In the genomic region with DNA sequence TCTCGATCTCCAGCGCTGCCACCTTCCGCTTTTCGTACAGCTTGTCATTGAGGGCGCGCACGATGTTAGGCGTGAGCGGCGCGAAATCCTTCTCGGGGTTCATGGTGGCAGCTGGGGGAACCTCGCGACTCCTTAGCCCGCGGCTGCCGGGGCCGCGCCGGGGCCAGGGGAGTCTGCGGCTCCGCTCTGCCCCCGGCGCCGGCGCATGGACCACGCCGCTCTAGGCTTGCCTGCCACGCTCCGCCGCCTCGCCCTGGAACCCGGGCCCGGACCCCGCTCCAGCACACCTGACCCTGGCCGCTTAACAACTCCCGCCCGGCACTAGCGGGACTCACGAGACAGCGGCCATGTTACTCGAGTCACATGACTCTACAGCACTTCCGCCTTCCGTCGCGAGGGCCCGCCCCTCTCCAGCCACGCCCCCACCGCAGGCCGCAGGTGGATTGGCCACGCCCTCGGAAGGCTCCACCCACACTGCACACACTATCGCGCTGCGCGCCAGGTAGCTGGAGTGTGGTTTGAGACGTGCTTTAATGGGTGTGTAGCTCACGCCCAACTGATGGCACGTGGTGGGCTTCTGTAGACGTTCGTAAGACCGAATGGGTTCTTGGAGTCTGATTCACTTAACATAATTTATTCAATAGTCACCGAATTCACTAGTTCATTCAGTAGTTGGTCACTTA, we compare ENCODE assay signal across 8 cellular contexts. TPM values are rescaled to one million over a fixed set of nuclear protein-coding genes. Genes with fewer than 3 reads are reported as not detected.
DNase-seq lines count a peak whose midpoint lies in the region; ATAC-seq lines count a peak whose summit lies in the region.

VAC14 (minus strand) TSS at position 361 of the 683 bp plus-strand sequence; CDS start at position 103, 258 bp downstream.

- H3K9ac ChIP-seq in BLaER1, result peak within 1 kb of the TSS; percentile 91

- H3K36me3 ChIP-seq in BLaER1, result peaks cover 20% of the 10 kb centered on the region; the same call in 1 of the 2 replicates

- H3K9me3 Mint-ChIP-seq in activated CD4-positive, alpha-beta T cell treated with anti-CD3 and anti-CD28 coated beads, Interleukin-2, amount 10 ng/mL, durations not matched to agents 24 days and 14 days, result no peaks in the 10 kb centered on the region

- no peaks in the 10 kb centered on the region for H3K36me3 Mint-ChIP-seq in activated CD4-positive, alpha-beta T cell treated with anti-CD3 and anti-CD28 coated beads, Interleukin-2, amount 10 ng/mL, durations not matched to agents 24 days and 14 days (ENCODE audit: low read depth)

- no peaks in the 10 kb centered on the region for H3K27me3 Mint-ChIP-seq in activated CD4-positive, alpha-beta T cell treated with anti-CD3 and anti-CD28 coated beads, Interleukin-2, amount 10 ng/mL, durations not matched to agents 24 days and 14 days

- peak within 1 kb of the TSS; percentile 93 for H3K27ac Mint-ChIP-seq in activated CD4-positive, alpha-beta T cell treated with anti-CD3 and anti-CD28 coated beads, Interleukin-2, amount 10 ng/mL, durations not matched to agents 24 days and 14 days

- no peaks in the 10 kb centered on the region for H3K27me3 ChIP-seq in BLaER1

- H3K4me1 ChIP-seq in BLaER1, result peaks cover 18% of the 10 kb centered on the region

- intact Hi-C loops in activated CD4-positive, alpha-beta T cell treated with anti-CD3 and anti-CD28 coated beads, Interleukin-2, amount 10 ng/mL, durations not matched to agents 24 days and 14 days (cut with micrococcal nuclease), result loop anchor here (1.0 to 5.0 kb wide), 2 partner anchors 63 to 1291 kb away; partner anchors contain the start of genes DHX38 and TXNL4B

- ATAC-seq in GM19328 (IDR thresholded peaks at IDR 0.05; ENCODE audit: unreplicated experiment), result peak; percentile 93
- peak; percentile 86 for ATAC-seq in HG03469 (IDR thresholded peaks at IDR 0.05; ENCODE audit: unreplicated experiment)

- peak within 1 kb of the TSS; percentile 88 for H3K27ac ChIP-seq in BLaER1

- DNase-seq in NCI-H526 treated with DMSO at 0.1 percent for 48 hours (lab: John Stamatoyannopoulos, UW), result peak; percentile 70
- peak; percentile 99 for DNase-seq in activated CD4-positive, alpha-beta T cell treated with anti-CD3 and anti-CD28 coated beads, Interleukin-2, amount 10 ng/mL, durations not matched to agents 24 days and 14 days
- peak; percentile 76 for DNase-seq in dedifferentiated amniotic fluid mesenchymal stem cell (ENCODE audit: extremely low spot score)
- peak; percentile 98 for DNase-seq in left kidney (ENCODE audit: low read depth, low spot score)
- peak; percentile 98 for DNase-seq in stimulated activated CD4-positive, alpha-beta T cell treated with anti-CD3 and anti-CD28 coated beads, Interleukin-2, amount 100 ng/mL, for 24 hours

- H3K4me1 Mint-ChIP-seq in activated CD4-positive, alpha-beta T cell treated with anti-CD3 and anti-CD28 coated beads, Interleukin-2, amount 10 ng/mL, durations not matched to agents 24 days and 14 days, result peaks cover 27% of the 10 kb centered on the region

- H3K9me3 ChIP-seq in BLaER1, result 0 out of 2 replicates have a peak, but pooled peaks cover 3% of the 10 kb centered on the region

- peak within 1 kb of the TSS; percentile 96 for H3K4me3 Mint-ChIP-seq in activated CD4-positive, alpha-beta T cell treated with anti-CD3 and anti-CD28 coated beads, Interleukin-2, amount 10 ng/mL, durations not matched to agents 24 days and 14 days

- peaks cover 38% of the 10 kb centered on the region for H4K20me1 ChIP-seq in BLaER1

- peak within 1 kb of the TSS; percentile 94 for H3K4me3 ChIP-seq in BLaER1

- H3K4me2 ChIP-seq in BLaER1, result peak within 1 kb of the TSS; percentile 91

RNA-seq across cellular contexts. Expression of gene VAC14, which starts in this region (rescaled TPM):
- 36.3 and 38.6 TPM in 2 replicates for total RNA-seq in activated CD4-positive, alpha-beta T cell treated with anti-CD3 and anti-CD28 coated beads, Interleukin-2, amount 10 ng/mL, durations not matched to agents 24 days and 14 days

Comparison
In these comparisons a context has a peak if more than half of its experiments do, and no peak if none do; other contexts are left out.
1. Peak in every context shown above with its lines: DNase-seq, ATAC-seq, H3K4me3 ChIP-seq and H3K27ac ChIP-seq.